In the genomic region with DNA sequence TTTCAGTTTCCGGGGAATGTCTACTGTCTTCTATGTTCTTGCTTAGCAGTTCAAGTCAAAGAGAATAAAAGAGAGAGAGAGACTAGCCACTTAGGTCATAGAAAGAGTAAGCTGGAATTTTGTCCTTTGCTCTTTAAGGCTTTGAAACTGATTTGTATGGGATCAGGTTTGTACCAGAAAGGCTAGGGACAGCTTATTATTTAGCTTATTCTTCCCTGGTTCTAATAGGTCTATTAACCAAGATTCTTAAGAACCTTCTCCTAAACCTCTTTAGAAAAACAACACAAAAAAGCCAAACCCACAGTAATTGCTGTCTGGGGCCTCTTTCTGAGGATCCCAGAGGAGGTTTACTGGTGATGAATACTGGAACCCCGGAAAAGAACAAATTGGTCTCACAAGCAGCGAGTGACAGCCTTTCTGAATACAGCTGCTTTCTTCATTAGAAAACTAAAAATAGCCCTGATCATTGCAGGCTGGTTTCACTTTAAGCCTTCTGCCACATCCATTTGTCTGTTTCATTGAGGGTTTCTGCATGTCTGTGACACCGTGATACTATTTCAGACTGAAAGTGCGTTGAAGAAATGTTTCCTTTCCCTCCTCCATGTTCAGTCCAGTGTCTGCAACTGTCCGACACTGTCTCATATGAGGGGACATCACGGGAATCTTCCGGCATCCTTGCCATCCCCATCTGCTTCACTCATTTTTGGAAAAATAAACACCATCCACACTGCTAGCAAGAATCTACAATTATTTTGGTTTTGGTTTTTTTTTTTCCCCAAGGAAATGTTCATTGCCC, we compare ENCODE assay signal across 9 cellular contexts.
DNase-seq lines count a peak whose midpoint lies in the region; ATAC-seq and TF ChIP-seq lines count a peak whose summit lies in the region.
"Had no signal": no experiment of that assay in that cellular context is flagged by ENCODE, and none has a peak within 500 bp of the region (broad histone marks: within the 10 kb centered on the region; RNA-seq: fewer than 3 reads in every experiment).

No MANE protein-coding gene starts in this region.

- H3K36me3 Mint-ChIP-seq in GM23338 (ENCODE audit: low read depth), result no peaks in the 10 kb centered on the region

- H3F3A ChIP-seq in GM23338 (replicated peaks; ENCODE audit: low read depth), result no peaks in the 10 kb centered on the region

- H3K4me3 Mint-ChIP-seq in GM23338, result no peak overlapping the region

- H3K27ac ChIP-seq in GM23338 (ENCODE audit: low read depth) (no peak overlapping the region), uterus (peak overlapping the region in 1 of 2 donors; percentile 45)

- H3K36me3 ChIP-seq in GM23338 (ENCODE audit: insufficient read depth) (no peaks in the 10 kb centered on the region), uterus (no peaks in the 10 kb centered on the region)

- TF ChIP-seq CTCF in GM23338 (conservative IDR thresholded peaks at IDR 0.05; ENCODE audit: low read depth in 2 of 2) (no peak), uterus (IDR thresholded peaks at IDR 0.05) (no peak)

- H3K27me3 Mint-ChIP-seq in GM23338 (ENCODE audit: insufficient read depth, low read depth, poor library complexity), result no peaks in the 10 kb centered on the region

- no peaks in the 10 kb centered on the region for H3K9me3 Mint-ChIP-seq in GM23338

- no peak for DNase-seq in GM23338 (ENCODE audit: low spot score)
- peak; percentile 62 for DNase-seq in RPMI7951 (ENCODE audit: low read depth)
- DNase-seq in left ventricle myocardium superior, result no peak
- DNase-seq in SK-N-DZ (ENCODE audit: low spot score), result no peak
- DNase-seq in uterus, result no peak
- no peak for DNase-seq in stimulated activated CD4-positive, alpha-beta T cell treated with anti-CD3 and anti-CD28 coated beads, Interleukin-2, amount 100 ng/mL, for 24 hours
- no peak for DNase-seq in NCI-H187 treated with DMSO at 0.1 percent for 48 hours (lab: John Stamatoyannopoulos, UW)

- peaks cover 14% of the 10 kb centered on the region for H3K4me1 Mint-ChIP-seq in GM23338

- H3K4me2 ChIP-seq in GM23338, result no peak overlapping the region

- ATAC-seq in GM18517 (IDR thresholded peaks at IDR 0.05; ENCODE audit: unreplicated experiment), result peak; percentile 87
- no peak for ATAC-seq in GM23338
- ATAC-seq in left ventricle myocardium superior, result peak; percentile 80
- ATAC-seq: Panc1 had no signal

- H2AFZ ChIP-seq in GM23338, result 0 out of 2 replicates have a peak overlapping the region, but pooled peaks have one; percentile 28

- H4K20me1 ChIP-seq in GM23338 (replicated peaks; ENCODE audit: insufficient read depth), result no peaks in the 10 kb centered on the region

- H3K27ac Mint-ChIP-seq in GM23338, result no peak overlapping the region

- TF ChIP-seq POLR2A in uterus (IDR thresholded peaks at IDR 0.05), result no peak

- no peak overlapping the region for H3K4me3 ChIP-seq in GM23338
- H3K4me3 ChIP-seq in uterus, result no peak overlapping the region

- H3K79me2 ChIP-seq in GM23338 (replicated peaks; ENCODE audit: insufficient read depth), result no peaks in the 10 kb centered on the region

- intact Hi-C loops in left ventricle myocardium superior (cut with micrococcal nuclease) (no loop called here), uterus (cut with DNase I; ENCODE audit: low total_unique reads) (no loop called here)

- H3K4me1 ChIP-seq in GM23338 (ENCODE audit: insufficient read depth) (peaks cover 7% of the 10 kb centered on the region; the same call in 1 of the 2 replicates), uterus (no peaks in the 10 kb centered on the region)

- H3K9me2 ChIP-seq in GM23338 (ENCODE audit: insufficient read depth), result no peaks in the 10 kb centered on the region; the same call in 1 of the 2 replicates

- no peaks in the 10 kb centered on the region for H3K9me3 ChIP-seq in uterus

- H3K27me3 ChIP-seq in GM23338 (ENCODE audit: insufficient read depth) (no peaks in the 10 kb centered on the region), uterus (no peaks in the 10 kb centered on the region)

TF ChIP-seq in GM23338, 12 proteins besides CTCF, POLR2A, EP300 and RAD21 (continues in another document):
- TF ChIP-seq, protein P1, sequence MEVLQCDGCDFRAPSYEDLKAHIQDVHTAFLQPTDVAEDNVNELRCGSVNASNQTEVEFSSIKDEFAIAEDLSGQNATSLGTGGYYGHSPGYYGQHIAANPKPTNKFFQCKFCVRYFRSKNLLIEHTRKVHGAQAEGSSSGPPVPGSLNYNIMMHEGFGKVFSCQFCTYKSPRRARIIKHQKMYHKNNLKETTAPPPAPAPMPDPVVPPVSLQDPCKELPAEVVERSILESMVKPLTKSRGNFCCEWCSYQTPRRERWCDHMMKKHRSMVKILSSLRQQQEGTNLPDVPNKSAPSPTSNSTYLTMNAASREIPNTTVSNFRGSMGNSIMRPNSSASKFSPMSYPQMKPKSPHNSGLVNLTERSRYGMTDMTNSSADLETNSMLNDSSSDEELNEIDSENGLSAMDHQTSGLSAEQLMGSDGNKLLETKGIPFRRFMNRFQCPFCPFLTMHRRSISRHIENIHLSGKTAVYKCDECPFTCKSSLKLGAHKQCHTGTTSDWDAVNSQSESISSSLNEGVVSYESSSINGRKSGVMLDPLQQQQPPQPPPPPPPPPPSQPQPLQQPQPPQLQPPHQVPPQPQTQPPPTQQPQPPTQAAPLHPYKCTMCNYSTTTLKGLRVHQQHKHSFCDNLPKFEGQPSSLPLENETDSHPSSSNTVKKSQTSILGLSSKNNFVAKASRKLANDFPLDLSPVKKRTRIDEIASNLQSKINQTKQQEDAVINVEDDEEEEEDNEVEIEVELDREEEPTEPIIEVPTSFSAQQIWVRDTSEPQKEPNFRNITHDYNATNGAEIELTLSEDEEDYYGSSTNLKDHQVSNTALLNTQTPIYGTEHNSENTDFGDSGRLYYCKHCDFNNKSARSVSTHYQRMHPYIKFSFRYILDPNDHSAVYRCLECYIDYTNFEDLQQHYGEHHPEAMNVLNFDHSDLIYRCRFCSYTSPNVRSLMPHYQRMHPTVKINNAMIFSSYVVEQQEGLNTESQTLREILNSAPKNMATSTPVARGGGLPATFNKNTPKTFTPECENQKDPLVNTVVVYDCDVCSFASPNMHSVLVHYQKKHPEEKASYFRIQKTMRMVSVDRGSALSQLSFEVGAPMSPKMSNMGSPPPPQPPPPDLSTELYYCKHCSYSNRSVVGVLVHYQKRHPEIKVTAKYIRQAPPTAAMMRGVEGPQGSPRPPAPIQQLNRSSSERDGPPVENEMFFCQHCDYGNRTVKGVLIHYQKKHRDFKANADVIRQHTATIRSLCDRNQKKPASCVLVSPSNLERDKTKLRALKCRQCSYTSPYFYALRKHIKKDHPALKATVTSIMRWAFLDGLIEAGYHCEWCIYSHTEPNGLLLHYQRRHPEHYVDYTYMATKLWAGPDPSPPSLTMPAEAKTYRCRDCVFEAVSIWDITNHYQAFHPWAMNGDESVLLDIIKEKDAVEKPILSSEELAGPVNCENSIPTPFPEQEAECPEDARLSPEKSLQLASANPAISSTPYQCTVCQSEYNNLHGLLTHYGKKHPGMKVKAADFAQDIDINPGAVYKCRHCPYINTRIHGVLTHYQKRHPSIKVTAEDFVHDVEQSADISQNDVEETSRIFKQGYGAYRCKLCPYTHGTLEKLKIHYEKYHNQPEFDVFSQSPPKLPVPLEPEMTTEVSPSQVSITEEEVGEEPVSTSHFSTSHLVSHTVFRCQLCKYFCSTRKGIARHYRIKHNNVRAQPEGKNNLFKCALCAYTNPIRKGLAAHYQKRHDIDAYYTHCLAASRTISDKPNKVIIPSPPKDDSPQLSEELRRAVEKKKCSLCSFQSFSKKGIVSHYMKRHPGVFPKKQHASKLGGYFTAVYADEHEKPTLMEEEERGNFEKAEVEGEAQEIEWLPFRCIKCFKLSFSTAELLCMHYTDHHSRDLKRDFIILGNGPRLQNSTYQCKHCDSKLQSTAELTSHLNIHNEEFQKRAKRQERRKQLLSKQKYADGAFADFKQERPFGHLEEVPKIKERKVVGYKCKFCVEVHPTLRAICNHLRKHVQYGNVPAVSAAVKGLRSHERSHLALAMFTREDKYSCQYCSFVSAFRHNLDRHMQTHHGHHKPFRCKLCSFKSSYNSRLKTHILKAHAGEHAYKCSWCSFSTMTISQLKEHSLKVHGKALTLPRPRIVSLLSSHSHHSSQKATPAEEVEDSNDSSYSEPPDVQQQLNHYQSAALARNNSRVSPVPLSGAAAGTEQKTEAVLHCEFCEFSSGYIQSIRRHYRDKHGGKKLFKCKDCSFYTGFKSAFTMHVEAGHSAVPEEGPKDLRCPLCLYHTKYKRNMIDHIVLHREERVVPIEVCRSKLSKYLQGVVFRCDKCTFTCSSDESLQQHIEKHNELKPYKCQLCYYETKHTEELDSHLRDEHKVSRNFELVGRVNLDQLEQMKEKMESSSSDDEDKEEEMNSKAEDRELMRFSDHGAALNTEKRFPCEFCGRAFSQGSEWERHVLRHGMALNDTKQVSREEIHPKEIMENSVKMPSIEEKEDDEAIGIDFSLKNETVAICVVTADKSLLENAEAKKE (CRISPR knock-in tag; IDR thresholded peaks at IDR 0.05), result no peak
- TF ChIP-seq ZNF114 (CRISPR knock-in tag; IDR thresholded peaks at IDR 0.05) (no peak), EZH2phosphoT487 (IDR thresholded peaks at IDR 0.05; ENCODE audit: unreplicated experiment) (no peak)
- TF ChIP-seq, protein P2, sequence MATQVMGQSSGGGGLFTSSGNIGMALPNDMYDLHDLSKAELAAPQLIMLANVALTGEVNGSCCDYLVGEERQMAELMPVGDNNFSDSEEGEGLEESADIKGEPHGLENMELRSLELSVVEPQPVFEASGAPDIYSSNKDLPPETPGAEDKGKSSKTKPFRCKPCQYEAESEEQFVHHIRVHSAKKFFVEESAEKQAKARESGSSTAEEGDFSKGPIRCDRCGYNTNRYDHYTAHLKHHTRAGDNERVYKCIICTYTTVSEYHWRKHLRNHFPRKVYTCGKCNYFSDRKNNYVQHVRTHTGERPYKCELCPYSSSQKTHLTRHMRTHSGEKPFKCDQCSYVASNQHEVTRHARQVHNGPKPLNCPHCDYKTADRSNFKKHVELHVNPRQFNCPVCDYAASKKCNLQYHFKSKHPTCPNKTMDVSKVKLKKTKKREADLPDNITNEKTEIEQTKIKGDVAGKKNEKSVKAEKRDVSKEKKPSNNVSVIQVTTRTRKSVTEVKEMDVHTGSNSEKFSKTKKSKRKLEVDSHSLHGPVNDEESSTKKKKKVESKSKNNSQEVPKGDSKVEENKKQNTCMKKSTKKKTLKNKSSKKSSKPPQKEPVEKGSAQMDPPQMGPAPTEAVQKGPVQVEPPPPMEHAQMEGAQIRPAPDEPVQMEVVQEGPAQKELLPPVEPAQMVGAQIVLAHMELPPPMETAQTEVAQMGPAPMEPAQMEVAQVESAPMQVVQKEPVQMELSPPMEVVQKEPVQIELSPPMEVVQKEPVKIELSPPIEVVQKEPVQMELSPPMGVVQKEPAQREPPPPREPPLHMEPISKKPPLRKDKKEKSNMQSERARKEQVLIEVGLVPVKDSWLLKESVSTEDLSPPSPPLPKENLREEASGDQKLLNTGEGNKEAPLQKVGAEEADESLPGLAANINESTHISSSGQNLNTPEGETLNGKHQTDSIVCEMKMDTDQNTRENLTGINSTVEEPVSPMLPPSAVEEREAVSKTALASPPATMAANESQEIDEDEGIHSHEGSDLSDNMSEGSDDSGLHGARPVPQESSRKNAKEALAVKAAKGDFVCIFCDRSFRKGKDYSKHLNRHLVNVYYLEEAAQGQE (IDR thresholded peaks at IDR 0.05; ENCODE audit: unreplicated experiment), result no peak
